Comparison of ENCODE assay signal across 8 cellular contexts in genomic region chr17:38749222-38750043, GRCh38. TPM values are rescaled to one million over a fixed set of nuclear protein-coding genes. Genes with fewer than 3 reads are reported as not detected.
DNase-seq lines count a peak whose midpoint lies in the region; ATAC-seq and TF ChIP-seq lines count a peak whose summit lies in the region.

No MANE protein-coding gene starts in this region.

- peaks cover 18% of the 10 kb centered on the region for H4K20me1 ChIP-seq in hepatocyte (ENCODE audit: insufficient read depth, poor library complexity, severe bottlenecking)

- WGBS in hepatocyte (ENCODE audit: low lambda C conversion rate, missing lambda C conversion rate), result 1% methylated on average over 68 of the region's 79 CpGs

- peak overlapping the region; percentile 32 for H3K9ac ChIP-seq in rectal smooth muscle tissue (ENCODE audit: low read length)

- TF ChIP-seq CTCF in hepatocyte (IDR thresholded peaks at IDR 0.05; ENCODE audit: poor library complexity), result no peak

- no peaks in the 10 kb centered on the region for H3K9me3 ChIP-seq in hepatocyte (ENCODE audit: low read depth)

- peak overlapping the region; percentile 93 for H3K27ac ChIP-seq in angular gyrus (ENCODE audit: low read depth, low read length)
- peak overlapping the region; percentile 75 for H3K27ac ChIP-seq in hepatocyte
- H3K27ac ChIP-seq in rectal smooth muscle tissue (ENCODE audit: low read depth, low read length), result peak overlapping the region; percentile 72

- H3K9me2 ChIP-seq in hepatocyte (replicated peaks; ENCODE audit: insufficient read depth), result no peaks in the 10 kb centered on the region

- H3K36me3 ChIP-seq in hepatocyte (replicated peaks; ENCODE audit: insufficient read depth, low read depth) (no peaks in the 10 kb centered on the region), rectal smooth muscle tissue (ENCODE audit: control insufficient read depth, insufficient read depth, low read length) (peaks cover 3% of the 10 kb centered on the region)

- H3K27me3 ChIP-seq in hepatocyte (no peaks in the 10 kb centered on the region), rectal smooth muscle tissue (ENCODE audit: control insufficient read depth, insufficient read depth, low read length) (peaks cover 2% of the 10 kb centered on the region)

- H3K4me3 ChIP-seq in hepatocyte, result peak overlapping the region; percentile 56
- H3K4me3 ChIP-seq in rectal smooth muscle tissue (ENCODE audit: low read length), result peak overlapping the region; percentile 76

- H3K4me1 ChIP-seq in hepatocyte (ENCODE audit: insufficient read depth) (peaks cover 42% of the 10 kb centered on the region), rectal smooth muscle tissue (ENCODE audit: control insufficient read depth, insufficient read depth, low read length) (no peaks in the 10 kb centered on the region)

- H3K79me2 ChIP-seq in hepatocyte, result peaks cover 53% of the 10 kb centered on the region

- peak; percentile 93 for DNase-seq in A172 (ENCODE audit: low spot score)
- DNase-seq in NCI-H446 treated with DMSO at 0.1 percent for 48 hours (lab: John Stamatoyannopoulos, UW), result peak; percentile 21
- DNase-seq in hepatocyte (ENCODE audit: low spot score), result peak; percentile 74
- DNase-seq in pons (ENCODE audit: low spot score), result no peak

- ATAC-seq in HG02623 (IDR thresholded peaks at IDR 0.05; ENCODE audit: unreplicated experiment), result no peak

- H3K4me2 ChIP-seq in hepatocyte, result peak overlapping the region; percentile 99

- H2AFZ ChIP-seq in hepatocyte, result peak overlapping the region; percentile 39

- peak; percentile 45 for TF ChIP-seq POLR2A in GM10847 (IDR thresholded peaks at IDR 0.05; ENCODE audit: extremely low read depth, insufficient read length)

RNA-seq across cellular contexts. Expression of gene PCGF2, which starts 1.3 kb away (rescaled TPM):
- 8.2 and 9.9 TPM in 2 replicates for total RNA-seq in A172 (2014; rRNA removed; shearing (Covaris generic))
- 7.2 and 8.7 TPM in 2 replicates for total RNA-seq in hepatocyte
- 11.0 and 13.0 TPM in 2 replicates for polyA plus RNA-seq in hepatocyte

RNA-seq across cellular contexts. Expression of gene PSMB3, which starts 3.1 kb away (rescaled TPM):
- total RNA-seq in A172 (2014; rRNA removed; shearing (Covaris generic)), result 484 and 521 TPM in 2 replicates
- 127 and 166 TPM in 2 replicates for total RNA-seq in hepatocyte
- 252 and 275 TPM in 2 replicates for polyA plus RNA-seq in hepatocyte

RNA-seq across cellular contexts. Expression of gene CISD3, which starts 19.3 kb away (rescaled TPM):
- total RNA-seq in A172 (2014; rRNA removed; shearing (Covaris generic)), result 7.5 and 12.4 TPM in 2 replicates
- total RNA-seq in hepatocyte, result 4.9 and 5.0 TPM in 2 replicates
- polyA plus RNA-seq in hepatocyte, result 37.0 and 41.6 TPM in 2 replicates

RNA-seq across cellular contexts. Expression of gene MLLT6, which starts 44.4 kb away (rescaled TPM):
- total RNA-seq in A172 (2014; rRNA removed; shearing (Covaris generic)), result 17.4 and 21.4 TPM in 2 replicates
- 27.5 and 31.2 TPM in 2 replicates for total RNA-seq in hepatocyte
- polyA plus RNA-seq in hepatocyte, result 10.6 and 11.0 TPM in 2 replicates

RNA-seq across cellular contexts. Expression of gene PIP4K2B, which starts 49.9 kb away (rescaled TPM):
- 55.6 and 66.9 TPM in 2 replicates for total RNA-seq in A172 (2014; rRNA removed; shearing (Covaris generic))
- 39.3 and 46.8 TPM in 2 replicates for total RNA-seq in hepatocyte
- polyA plus RNA-seq in hepatocyte, result 8.2 and 11.1 TPM in 2 replicates
